Comparison of ENCODE assay signal across 2 cellular contexts in genomic region chr10:97763947-97764346, GRCh38.
TF ChIP-seq lines count a peak whose summit lies in the region.

No MANE protein-coding gene starts in this region.

TF ChIP-seq in HepG2, 621 proteins besides CTCF, POLR2A, EP300 and RAD21:
- no peak for TF ChIP-seq ZMYM4 (CRISPR knock-in tag; IDR thresholded peaks at IDR 0.05)
- no peak for TF ChIP-seq ZNF136 (CRISPR knock-in tag; IDR thresholded peaks at IDR 0.05; ENCODE audit: low read depth)
- no peak for TF ChIP-seq RBM39 (IDR thresholded peaks at IDR 0.05; ENCODE audit: low read depth, low read length, poor library complexity, severe bottlenecking)
- TF ChIP-seq SOX6 (IDR thresholded peaks at IDR 0.05), result no peak
- no peak for TF ChIP-seq SOX6 (CRISPR knock-in tag; IDR thresholded peaks at IDR 0.05)
- TF ChIP-seq BRD4 (CRISPR knock-in tag; IDR thresholded peaks at IDR 0.05), result no peak
- TF ChIP-seq FOXO4 (CRISPR knock-in tag; conservative IDR thresholded peaks at IDR 0.05), result no peak
- no peak for TF ChIP-seq IKZF5 (CRISPR knock-in tag; IDR thresholded peaks at IDR 0.05)

TF ChIP-seq in GM12878, 131 proteins besides CTCF, POLR2A, EP300 and RAD21:
- TF ChIP-seq ZNF687 (IDR thresholded peaks at IDR 0.05), result no peak
- no peak for TF ChIP-seq RCOR1 (conservative IDR thresholded peaks at IDR 0.05; ENCODE audit: low read depth, low read length)
- no peak for TF ChIP-seq ATF3 (IDR thresholded peaks at IDR 0.05; ENCODE audit: borderline replicate concordance, extremely low read depth, low read depth, low read length)
- TF ChIP-seq RFX5 (IDR thresholded peaks at IDR 0.05; ENCODE audit: low read depth, low read length), result no peak
- no peak for TF ChIP-seq CEBPB (IDR thresholded peaks at IDR 0.05; ENCODE audit: borderline replicate concordance in 1 of 2, low read depth in 2 of 2, low read length in 2 of 2)
- TF ChIP-seq E2F8 (IDR thresholded peaks at IDR 0.05; ENCODE audit: low read depth, partially characterized antibody), result no peak
- no peak for TF ChIP-seq ZNF274 (IDR thresholded peaks at IDR 0.05; ENCODE audit: insufficient read depth, insufficient read length)
- TF ChIP-seq NFYA (IDR thresholded peaks at IDR 0.05; ENCODE audit: borderline replicate concordance, low read depth, low read length), result no peak
- no peak for TF ChIP-seq MYC (IDR thresholded peaks at IDR 0.05; ENCODE audit: insufficient read depth, insufficient read length, insufficient replicate concordance, low read length, severe bottlenecking)
